ENCODE assay signal across 1 cellular context in the genomic region with DNA sequence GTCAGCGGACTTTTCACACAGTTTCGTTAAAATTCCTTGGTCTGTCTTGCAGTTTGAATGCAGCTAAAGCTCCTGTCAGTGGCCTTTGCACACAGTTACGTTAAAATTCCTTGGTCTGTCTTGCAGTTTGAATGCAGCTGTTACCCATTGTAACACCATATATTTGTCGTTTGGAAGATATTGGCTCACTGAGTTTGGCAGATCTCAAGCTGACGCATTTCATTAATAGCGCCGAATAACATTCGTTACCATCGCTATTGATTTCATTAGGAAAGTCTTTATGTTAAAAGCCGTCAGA.
TF ChIP-seq lines count a peak whose summit lies in the region.

No MANE protein-coding gene starts in this region.

TF ChIP-seq in H1, 55 proteins besides CTCF, POLR2A, EP300 and RAD21 (continued from another document):
- TF ChIP-seq, protein P1, sequence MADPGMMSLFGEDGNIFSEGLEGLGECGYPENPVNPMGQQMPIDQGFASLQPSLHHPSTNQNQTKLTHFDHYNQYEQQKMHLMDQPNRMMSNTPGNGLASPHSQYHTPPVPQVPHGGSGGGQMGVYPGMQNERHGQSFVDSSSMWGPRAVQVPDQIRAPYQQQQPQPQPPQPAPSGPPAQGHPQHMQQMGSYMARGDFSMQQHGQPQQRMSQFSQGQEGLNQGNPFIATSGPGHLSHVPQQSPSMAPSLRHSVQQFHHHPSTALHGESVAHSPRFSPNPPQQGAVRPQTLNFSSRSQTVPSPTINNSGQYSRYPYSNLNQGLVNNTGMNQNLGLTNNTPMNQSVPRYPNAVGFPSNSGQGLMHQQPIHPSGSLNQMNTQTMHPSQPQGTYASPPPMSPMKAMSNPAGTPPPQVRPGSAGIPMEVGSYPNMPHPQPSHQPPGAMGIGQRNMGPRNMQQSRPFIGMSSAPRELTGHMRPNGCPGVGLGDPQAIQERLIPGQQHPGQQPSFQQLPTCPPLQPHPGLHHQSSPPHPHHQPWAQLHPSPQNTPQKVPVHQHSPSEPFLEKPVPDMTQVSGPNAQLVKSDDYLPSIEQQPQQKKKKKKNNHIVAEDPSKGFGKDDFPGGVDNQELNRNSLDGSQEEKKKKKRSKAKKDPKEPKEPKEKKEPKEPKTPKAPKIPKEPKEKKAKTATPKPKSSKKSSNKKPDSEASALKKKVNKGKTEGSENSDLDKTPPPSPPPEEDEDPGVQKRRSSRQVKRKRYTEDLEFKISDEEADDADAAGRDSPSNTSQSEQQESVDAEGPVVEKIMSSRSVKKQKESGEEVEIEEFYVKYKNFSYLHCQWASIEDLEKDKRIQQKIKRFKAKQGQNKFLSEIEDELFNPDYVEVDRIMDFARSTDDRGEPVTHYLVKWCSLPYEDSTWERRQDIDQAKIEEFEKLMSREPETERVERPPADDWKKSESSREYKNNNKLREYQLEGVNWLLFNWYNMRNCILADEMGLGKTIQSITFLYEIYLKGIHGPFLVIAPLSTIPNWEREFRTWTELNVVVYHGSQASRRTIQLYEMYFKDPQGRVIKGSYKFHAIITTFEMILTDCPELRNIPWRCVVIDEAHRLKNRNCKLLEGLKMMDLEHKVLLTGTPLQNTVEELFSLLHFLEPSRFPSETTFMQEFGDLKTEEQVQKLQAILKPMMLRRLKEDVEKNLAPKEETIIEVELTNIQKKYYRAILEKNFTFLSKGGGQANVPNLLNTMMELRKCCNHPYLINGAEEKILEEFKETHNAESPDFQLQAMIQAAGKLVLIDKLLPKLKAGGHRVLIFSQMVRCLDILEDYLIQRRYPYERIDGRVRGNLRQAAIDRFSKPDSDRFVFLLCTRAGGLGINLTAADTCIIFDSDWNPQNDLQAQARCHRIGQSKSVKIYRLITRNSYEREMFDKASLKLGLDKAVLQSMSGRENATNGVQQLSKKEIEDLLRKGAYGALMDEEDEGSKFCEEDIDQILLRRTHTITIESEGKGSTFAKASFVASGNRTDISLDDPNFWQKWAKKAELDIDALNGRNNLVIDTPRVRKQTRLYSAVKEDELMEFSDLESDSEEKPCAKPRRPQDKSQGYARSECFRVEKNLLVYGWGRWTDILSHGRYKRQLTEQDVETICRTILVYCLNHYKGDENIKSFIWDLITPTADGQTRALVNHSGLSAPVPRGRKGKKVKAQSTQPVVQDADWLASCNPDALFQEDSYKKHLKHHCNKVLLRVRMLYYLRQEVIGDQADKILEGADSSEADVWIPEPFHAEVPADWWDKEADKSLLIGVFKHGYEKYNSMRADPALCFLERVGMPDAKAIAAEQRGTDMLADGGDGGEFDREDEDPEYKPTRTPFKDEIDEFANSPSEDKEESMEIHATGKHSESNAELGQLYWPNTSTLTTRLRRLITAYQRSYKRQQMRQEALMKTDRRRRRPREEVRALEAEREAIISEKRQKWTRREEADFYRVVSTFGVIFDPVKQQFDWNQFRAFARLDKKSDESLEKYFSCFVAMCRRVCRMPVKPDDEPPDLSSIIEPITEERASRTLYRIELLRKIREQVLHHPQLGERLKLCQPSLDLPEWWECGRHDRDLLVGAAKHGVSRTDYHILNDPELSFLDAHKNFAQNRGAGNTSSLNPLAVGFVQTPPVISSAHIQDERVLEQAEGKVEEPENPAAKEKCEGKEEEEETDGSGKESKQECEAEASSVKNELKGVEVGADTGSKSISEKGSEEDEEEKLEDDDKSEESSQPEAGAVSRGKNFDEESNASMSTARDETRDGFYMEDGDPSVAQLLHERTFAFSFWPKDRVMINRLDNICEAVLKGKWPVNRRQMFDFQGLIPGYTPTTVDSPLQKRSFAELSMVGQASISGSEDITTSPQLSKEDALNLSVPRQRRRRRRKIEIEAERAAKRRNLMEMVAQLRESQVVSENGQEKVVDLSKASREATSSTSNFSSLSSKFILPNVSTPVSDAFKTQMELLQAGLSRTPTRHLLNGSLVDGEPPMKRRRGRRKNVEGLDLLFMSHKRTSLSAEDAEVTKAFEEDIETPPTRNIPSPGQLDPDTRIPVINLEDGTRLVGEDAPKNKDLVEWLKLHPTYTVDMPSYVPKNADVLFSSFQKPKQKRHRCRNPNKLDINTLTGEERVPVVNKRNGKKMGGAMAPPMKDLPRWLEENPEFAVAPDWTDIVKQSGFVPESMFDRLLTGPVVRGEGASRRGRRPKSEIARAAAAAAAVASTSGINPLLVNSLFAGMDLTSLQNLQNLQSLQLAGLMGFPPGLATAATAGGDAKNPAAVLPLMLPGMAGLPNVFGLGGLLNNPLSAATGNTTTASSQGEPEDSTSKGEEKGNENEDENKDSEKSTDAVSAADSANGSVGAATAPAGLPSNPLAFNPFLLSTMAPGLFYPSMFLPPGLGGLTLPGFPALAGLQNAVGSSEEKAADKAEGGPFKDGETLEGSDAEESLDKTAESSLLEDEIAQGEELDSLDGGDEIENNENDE (IDR thresholded peaks at IDR 0.05; ENCODE audit: insufficient replicate concordance, low read length): no peak
- TF ChIP-seq BACH1 (IDR thresholded peaks at IDR 0.05; ENCODE audit: low read length): no peak
- no peak for TF ChIP-seq CEBPB (IDR thresholded peaks at IDR 0.05; ENCODE audit: low read depth, low read length)
- no peak for TF ChIP-seq RXRA (IDR thresholded peaks at IDR 0.05; ENCODE audit: insufficient read depth, low read depth, low read length)
- no peak for TF ChIP-seq HDAC2 (IDR thresholded peaks at IDR 0.05; ENCODE audit: borderline replicate concordance in 1 of 2, low read depth in 2 of 2, low read length in 2 of 2)
- no peak for TF ChIP-seq YY1 (IDR thresholded peaks at IDR 0.05; ENCODE audit: low read depth, low read length)
- no peak for TF ChIP-seq KDM4A (IDR thresholded peaks at IDR 0.05; ENCODE audit: low read depth, low read length, severe bottlenecking)
- no peak for TF ChIP-seq CBX5 (IDR thresholded peaks at IDR 0.05; ENCODE audit: low read depth, low read length)
- TF ChIP-seq PHF8 (conservative IDR thresholded peaks at IDR 0.05; ENCODE audit: low read depth, low read length): no peak
- TF ChIP-seq KDM5A (IDR thresholded peaks at IDR 0.05; ENCODE audit: low read length): no peak
- TF ChIP-seq RFX5 (IDR thresholded peaks at IDR 0.05; ENCODE audit: borderline replicate concordance, low read depth, low read length): no peak
- no peak for TF ChIP-seq RNF2 (IDR thresholded peaks at IDR 0.05; ENCODE audit: borderline replicate concordance, low read depth, low read length, missing control alignments, poor library complexity, severe bottlenecking)
